22 cellular contexts compared by ENCODE assay signal in genomic region chr9:114905160-114905940, GRCh38. TPM values are rescaled to one million over a fixed set of nuclear protein-coding genes. Genes with fewer than 3 reads are reported as not detected.
DNase-seq lines count a peak whose midpoint lies in the region; ATAC-seq and TF ChIP-seq lines count a peak whose summit lies in the region.
"Had no signal": no experiment of that assay in that cellular context is flagged by ENCODE, and none has a peak within 500 bp of the region (broad histone marks: within the 10 kb centered on the region; RNA-seq: fewer than 3 reads in every experiment).

No MANE protein-coding gene starts in this region.

- H3K9me3 Mint-ChIP-seq in CD4-positive, alpha-beta memory T cell = peaks cover 0 to 2% (median 0%) of the 10 kb centered on the region in 8 donors
- no peaks in the 10 kb centered on the region for H3K9me3 Mint-ChIP-seq in activated T-helper 1 cell treated with anti-CD3 and anti-CD28 coated beads, Interleukin-12 subunit alpha, Interleukin-12 subunit beta, Interleukin-2, Interleukin-4 antibody, amounts not matched to agents 30 ng/mL and 10 ng/mL and 1 ng/mL, durations not matched to agents 14 hours and 24 hours and 36 hours
- no peaks in the 10 kb centered on the region for H3K9me3 Mint-ChIP-seq in glutamatergic neuron (ENCODE audit: unreplicated experiment)
- H3K9me3 Mint-ChIP-seq: activated T-helper 2 cell treated with anti-CD3 and anti-CD28 coated beads, Interferon-gamma antibody, Interleukin-2, Interleukin-4, amounts not matched to agents 10 μg/mL and 5 μg/mL and 100 μg/mL, durations not matched to agents 14 hours and 24 hours and 36 hours; central memory CD8-positive, alpha-beta T cell; memory B cell; nephron progenitor cell had no signal

- intact Hi-C loops in CD4-positive, alpha-beta memory T cell (cut with micrococcal nuclease) = loop anchor here (10.0 kb wide), 1 partner anchor 511 kb away; no protein-coding TSS in a partner anchor
- intact Hi-C loops in activated T-helper 1 cell treated with anti-CD3 and anti-CD28 coated beads, Interleukin-12 subunit alpha, Interleukin-12 subunit beta, Interleukin-2, Interleukin-4 antibody, amounts not matched to agents 30 ng/mL and 10 ng/mL and 1 ng/mL, durations not matched to agents 14 hours and 24 hours and 36 hours (cut with micrococcal nuclease) = loop anchor here (10.0 kb wide), 2 partner anchors 421 to 619 kb away; no protein-coding TSS in a partner anchor
- intact Hi-C loops in heart left ventricle (cut with DNase I) = loop anchor here in 4 of 10 donors (5.0 to 10.0 kb wide), 4 partner anchors 109 to 501 kb away; partner anchors contain the start of gene TEX48 (in 1 of the 4)

- DNase-seq in CD4-positive, alpha-beta memory T cell = no peak
- DNase-seq in DMS79 (lab: John Stamatoyannopoulos, UW) (peak; percentile 99), NCI-H2107 treated with DMSO at 0.1 percent for 48 hours (lab: John Stamatoyannopoulos, UW; ENCODE audit: unreplicated experiment) (peak; percentile 73), heart left ventricle (no peak), glutamatergic neuron (no peak)
- no peak for DNase-seq in activated T-helper 1 cell treated with anti-CD3 and anti-CD28 coated beads, Interleukin-12 subunit alpha, Interleukin-12 subunit beta, Interleukin-2, Interleukin-4 antibody, amounts not matched to agents 30 ng/mL and 10 ng/mL and 1 ng/mL, durations not matched to agents 14 hours and 24 hours and 36 hours (ENCODE audit: low spot score)
- DNase-seq: anterior cingulate cortex; effector CD4-positive, alpha-beta T cell; H7; nephron progenitor cell; psoas muscle; small intestine had no signal

- CTCF ChIA-PET in CD4-positive, alpha-beta memory T cell (lab: Charles Lee; ENCODE audit: partially characterized antibody) = interaction anchor here (0.9 to 8.7 kb wide), 20 partner anchors 7 to 499 kb away, joined by 3 to 363 read pairs (median 10); partner anchors contain the start of genes TEX48, TNFSF15 and TNFSF8

- H3K36me3 ChIP-seq in CD4-positive, alpha-beta memory T cell (ENCODE audit: insufficient read depth, low read length) = peaks cover 20% of the 10 kb centered on the region
- H3K36me3 ChIP-seq in heart left ventricle = peaks cover 0 to 12% (median 0%) of the 10 kb centered on the region in 9 donors
- H3K36me3 ChIP-seq: thoracic aorta had no signal

- H3K27ac Mint-ChIP-seq in CD4-positive, alpha-beta memory T cell = peak overlapping the region in 4 of 7 donors; percentile 41 to 79 (median 58)
- peak overlapping the region; percentile 82 for H3K27ac Mint-ChIP-seq in activated T-helper 1 cell treated with anti-CD3 and anti-CD28 coated beads, Interleukin-12 subunit alpha, Interleukin-12 subunit beta, Interleukin-2, Interleukin-4 antibody, amounts not matched to agents 30 ng/mL and 10 ng/mL and 1 ng/mL, durations not matched to agents 14 hours and 24 hours and 36 hours
- H3K27ac Mint-ChIP-seq in glutamatergic neuron (ENCODE audit: unreplicated experiment) = no peak overlapping the region
- H3K27ac Mint-ChIP-seq: activated T-helper 2 cell treated with anti-CD3 and anti-CD28 coated beads, Interferon-gamma antibody, Interleukin-2, Interleukin-4, amounts not matched to agents 10 μg/mL and 5 μg/mL and 100 μg/mL, durations not matched to agents 14 hours and 24 hours and 36 hours; B cell; memory B cell; nephron progenitor cell had no signal

- POLR2A ChIA-PET in CD4-positive, alpha-beta memory T cell (lab: Charles Lee; ENCODE audit: partially characterized antibody) = interaction anchor here (2.4 to 3.5 kb wide), 2 partner anchors 16 to 24 kb away, joined by 10 to 14 read pairs; no protein-coding TSS in a partner anchor

- peak overlapping the region in 5 of 8 donors; percentile 16 to 35 (median 24) for H3K4me3 Mint-ChIP-seq in CD4-positive, alpha-beta memory T cell
- H3K4me3 Mint-ChIP-seq in activated T-helper 1 cell treated with anti-CD3 and anti-CD28 coated beads, Interleukin-12 subunit alpha, Interleukin-12 subunit beta, Interleukin-2, Interleukin-4 antibody, amounts not matched to agents 30 ng/mL and 10 ng/mL and 1 ng/mL, durations not matched to agents 14 hours and 24 hours and 36 hours = peak overlapping the region; percentile 48
- no peak overlapping the region for H3K4me3 Mint-ChIP-seq in glutamatergic neuron (ENCODE audit: unreplicated experiment)
- H3K4me3 Mint-ChIP-seq: B cell; central memory CD8-positive, alpha-beta T cell; memory B cell; nephron progenitor cell had no signal

- no peak overlapping the region for H3K4me3 ChIP-seq in CD4-positive, alpha-beta memory T cell (ENCODE audit: low read length in 2 of 2)
- no peak overlapping the region for H3K4me3 ChIP-seq in heart left ventricle
- H3K4me3 ChIP-seq: psoas muscle, thoracic aorta had no signal

- H3K27ac ChIP-seq in CD4-positive, alpha-beta memory T cell (ENCODE audit: low read depth, low read length) = peak overlapping the region; percentile 31
- no peak overlapping the region for H3K27ac ChIP-seq in heart left ventricle
- H3K27ac ChIP-seq: psoas muscle, thoracic aorta had no signal

- WGBS in heart left ventricle, 4 donors = 82 to 87% (median 84%) methylated on average over 7 of the region's 7 CpGs

- TF ChIP-seq POLR2A in heart left ventricle (IDR thresholded peaks at IDR 0.05) = no peak

- ATAC-seq in heart left ventricle (no peak), GM21381 (IDR thresholded peaks at IDR 0.05; ENCODE audit: unreplicated experiment) (no peak)
- ATAC-seq: Panc1, psoas muscle, SK-N-SH treated with all-trans-retinoic acid at 6 μM for 48 hours had no signal

- peaks cover 22 to 84% of the 10 kb centered on the region in 2 donors for H3K36me3 Mint-ChIP-seq in CD4-positive, alpha-beta memory T cell
- H3K36me3 Mint-ChIP-seq in activated T-helper 1 cell treated with anti-CD3 and anti-CD28 coated beads, Interleukin-12 subunit alpha, Interleukin-12 subunit beta, Interleukin-2, Interleukin-4 antibody, amounts not matched to agents 30 ng/mL and 10 ng/mL and 1 ng/mL, durations not matched to agents 14 hours and 24 hours and 36 hours (ENCODE audit: low read depth) = peaks cover 84% of the 10 kb centered on the region
- H3K36me3 Mint-ChIP-seq in glutamatergic neuron (ENCODE audit: unreplicated experiment) = no peaks in the 10 kb centered on the region
- H3K36me3 Mint-ChIP-seq: memory B cell had no signal

- H3K4me1 Mint-ChIP-seq in CD4-positive, alpha-beta memory T cell = peaks cover 43 to 84% (median 59%) of the 10 kb centered on the region in 4 donors
- H3K4me1 Mint-ChIP-seq in activated T-helper 1 cell treated with anti-CD3 and anti-CD28 coated beads, Interleukin-12 subunit alpha, Interleukin-12 subunit beta, Interleukin-2, Interleukin-4 antibody, amounts not matched to agents 30 ng/mL and 10 ng/mL and 1 ng/mL, durations not matched to agents 14 hours and 24 hours and 36 hours (ENCODE audit: low read depth) = peaks cover 38% of the 10 kb centered on the region
- H3K4me1 Mint-ChIP-seq in glutamatergic neuron (ENCODE audit: low read depth, unreplicated experiment) = peaks cover 4% of the 10 kb centered on the region

- H3K4me1 ChIP-seq in CD4-positive, alpha-beta memory T cell (ENCODE audit: insufficient read depth, low read length) = peaks cover 100% of the 10 kb centered on the region
- H3K4me1 ChIP-seq in heart left ventricle = peaks cover 0 to 36% (median 0%) of the 10 kb centered on the region in 12 donors
- H3K4me1 ChIP-seq: psoas muscle had no signal

- H3K9me3 ChIP-seq in CD4-positive, alpha-beta memory T cell (ENCODE audit: control insufficient read depth in 1 of 2, low read length in 2 of 2) = no peaks in the 10 kb centered on the region
- H3K9me3 ChIP-seq in heart left ventricle = no peaks in the 10 kb centered on the region
- H3K9me3 ChIP-seq: psoas muscle, thoracic aorta had no signal

- TF ChIP-seq CTCF in heart left ventricle (IDR thresholded peaks at IDR 0.05) (no peak), glutamatergic neuron (IDR thresholded peaks at IDR 0.05; ENCODE audit: partially characterized antibody, unreplicated experiment) (no peak)

- no peaks in the 10 kb centered on the region for H3K27me3 ChIP-seq in CD4-positive, alpha-beta memory T cell (ENCODE audit: insufficient read depth, low read length)
- peaks cover 0 to 15% (median 0%) of the 10 kb centered on the region in 9 donors for H3K27me3 ChIP-seq in heart left ventricle

- H3K27me3 Mint-ChIP-seq in CD4-positive, alpha-beta memory T cell = no peaks in the 10 kb centered on the region
- H3K27me3 Mint-ChIP-seq in activated T-helper 1 cell treated with anti-CD3 and anti-CD28 coated beads, Interleukin-12 subunit alpha, Interleukin-12 subunit beta, Interleukin-2, Interleukin-4 antibody, amounts not matched to agents 30 ng/mL and 10 ng/mL and 1 ng/mL, durations not matched to agents 14 hours and 24 hours and 36 hours (ENCODE audit: insufficient read depth) = no peaks in the 10 kb centered on the region
- peaks cover 1% of the 10 kb centered on the region for H3K27me3 Mint-ChIP-seq in glutamatergic neuron (ENCODE audit: unreplicated experiment)
- H3K27me3 Mint-ChIP-seq: B cell; central memory CD8-positive, alpha-beta T cell; memory B cell had no signal

RNA-seq across cellular contexts. Expression of gene TNFSF8, which starts 25.0 kb away (rescaled TPM):
- total RNA-seq in CD4-positive, alpha-beta memory T cell = 10 to 100 TPM; 43.2 to 44.2 TPM
- polyA plus RNA-seq in CD4-positive, alpha-beta memory T cell = 100 to 1,000 TPM in 1 of 2 donors, 10 to 100 TPM in 1; 84.8 to 108 TPM
- total RNA-seq in activated T-helper 1 cell treated with anti-CD3 and anti-CD28 coated beads, Interleukin-12 subunit alpha, Interleukin-12 subunit beta, Interleukin-2, Interleukin-4 antibody, amounts not matched to agents 30 ng/mL and 10 ng/mL and 1 ng/mL, durations not matched to agents 14 hours and 24 hours and 36 hours = 200 and 207 TPM in 2 replicates
- total RNA-seq in heart left ventricle (1 to 10 TPM in 2 of 9 donors, under 1 TPM in 7; 0.25 to 4.9 (median 0.92) TPM), glutamatergic neuron (ENCODE audit: unreplicated experiment) (not detected)
- under 1 TPM in 1 of 2 donors, not detected in 1; 0.47 TPM for polyA plus RNA-seq in heart left ventricle
- total RNA-seq: H7, NCI-H460 had no signal
- polyA plus RNA-seq: keratinocyte had no signal

Comparison
In these comparisons a context has a peak if more than half of its experiments do, and no peak if none do; other contexts are left out.
1. DNase-seq: peak in DMS79 (single experiment) and NCI-H2107 treated with DMSO at 0.1 percent for 48 hours (single experiment); none in CD4-positive, alpha-beta memory T cell (0 of 5), activated T-helper 1 cell treated with anti-CD3 and anti-CD28 coated beads, Interleukin-12 subunit alpha, Interleukin-12 subunit beta, Interleukin-2, Interleukin-4 antibody, amounts not matched to agents 30 ng/mL and 10 ng/mL and 1 ng/mL, durations not matched to agents 14 hours and 24 hours and 36 hours (single experiment), heart left ventricle (0 of 5) and glutamatergic neuron (single experiment).
2. RNA of gene TNFSF8, which starts 25.0 kb away (total RNA-seq): 200 to 207 TPM in activated T-helper 1 cell treated with anti-CD3 and anti-CD28 coated beads, Interleukin-12 subunit alpha, Interleukin-12 subunit beta, Interleukin-2, Interleukin-4 antibody, amounts not matched to agents 30 ng/mL and 10 ng/mL and 1 ng/mL, durations not matched to agents 14 hours and 24 hours and 36 hours and 43.2 to 44.2 TPM in CD4-positive, alpha-beta memory T cell; 0.25 to 4.9 TPM in heart left ventricle and not detected in glutamatergic neuron (single experiment); every median in the first group is over 4 times any median in the second.